1 cellular context compared by ENCODE assay signal in the genomic region with DNA sequence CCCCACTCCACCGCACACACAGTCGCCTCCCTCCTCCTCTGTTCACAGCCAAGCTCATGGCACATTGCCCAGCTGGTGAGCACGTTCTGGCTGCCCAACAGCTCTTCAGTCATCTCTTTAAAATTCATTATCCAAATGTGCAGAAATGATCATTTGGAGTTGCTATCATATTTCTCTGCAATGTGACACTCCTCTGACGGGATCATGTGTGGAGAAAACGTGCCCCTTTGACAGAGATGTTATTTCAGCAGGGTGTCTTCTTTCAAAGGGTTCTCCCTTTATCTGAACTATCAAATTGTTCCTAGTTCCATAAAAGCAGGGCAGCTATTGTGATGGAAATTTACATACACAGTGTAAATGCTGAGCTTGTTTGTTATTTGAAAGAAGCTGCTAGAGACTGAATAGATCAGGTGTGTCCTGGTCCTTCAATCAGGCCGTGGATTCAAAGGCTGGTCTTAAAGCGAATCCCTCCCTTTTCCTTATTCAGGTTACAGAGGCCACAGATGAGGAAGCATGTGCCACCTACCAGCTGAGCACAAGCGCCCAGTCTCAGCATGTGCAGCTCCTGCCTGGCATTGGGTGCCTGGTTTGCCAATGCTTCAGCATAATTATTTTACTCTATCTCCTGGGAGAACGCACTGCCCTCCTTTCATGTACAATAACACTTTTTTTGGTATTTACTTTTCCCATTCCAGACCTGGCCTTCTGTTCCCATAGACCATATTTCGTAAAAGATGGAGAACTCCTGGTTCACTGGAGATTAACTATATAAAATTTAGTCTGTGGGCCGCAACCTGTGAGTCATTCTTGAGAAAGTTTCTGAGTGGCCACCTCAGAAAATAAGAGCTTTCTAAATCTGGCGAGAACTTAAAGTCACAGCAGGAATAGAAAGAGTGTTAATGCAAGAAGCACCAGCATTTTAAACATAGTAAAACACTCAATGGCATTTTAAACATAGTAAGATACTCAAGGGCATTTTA.
TF ChIP-seq lines count a peak whose summit lies in the region.

No MANE protein-coding gene starts in this region.

TF ChIP-seq in SK-N-SH, 30 proteins besides CTCF, POLR2A, EP300 and RAD21 (continued from another document):
- TF ChIP-seq MEF2A (IDR thresholded peaks at IDR 0.05; ENCODE audit: borderline replicate concordance, low read depth) (no peak), FOXJ3 (CRISPR knock-in tag; IDR thresholded peaks at IDR 0.05) (no peak), CHD2 (IDR thresholded peaks at IDR 0.05; ENCODE audit: low read length, partially characterized antibody) (no peak), SIN3A (IDR thresholded peaks at IDR 0.05; ENCODE audit: borderline replicate concordance, low read depth, low read length) (no peak), NFIC (IDR thresholded peaks at IDR 0.05; ENCODE audit: borderline replicate concordance) (peak; percentile 86), FOSL2 (IDR thresholded peaks at IDR 0.05; ENCODE audit: borderline replicate concordance, low read depth) (no peak), RFX5 (IDR thresholded peaks at IDR 0.05; ENCODE audit: low read length) (0 out of 2 replicates have a peak, but pooled peaks have one; percentile 15)
- TF ChIP-seq, protein P1, sequence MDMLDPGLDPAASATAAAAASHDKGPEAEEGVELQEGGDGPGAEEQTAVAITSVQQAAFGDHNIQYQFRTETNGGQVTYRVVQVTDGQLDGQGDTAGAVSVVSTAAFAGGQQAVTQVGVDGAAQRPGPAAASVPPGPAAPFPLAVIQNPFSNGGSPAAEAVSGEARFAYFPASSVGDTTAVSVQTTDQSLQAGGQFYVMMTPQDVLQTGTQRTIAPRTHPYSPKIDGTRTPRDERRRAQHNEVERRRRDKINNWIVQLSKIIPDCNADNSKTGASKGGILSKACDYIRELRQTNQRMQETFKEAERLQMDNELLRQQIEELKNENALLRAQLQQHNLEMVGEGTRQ (IDR thresholded peaks at IDR 0.05; ENCODE audit: borderline replicate concordance, low read depth, low read length) = no peak
- TF ChIP-seq, protein P2, sequence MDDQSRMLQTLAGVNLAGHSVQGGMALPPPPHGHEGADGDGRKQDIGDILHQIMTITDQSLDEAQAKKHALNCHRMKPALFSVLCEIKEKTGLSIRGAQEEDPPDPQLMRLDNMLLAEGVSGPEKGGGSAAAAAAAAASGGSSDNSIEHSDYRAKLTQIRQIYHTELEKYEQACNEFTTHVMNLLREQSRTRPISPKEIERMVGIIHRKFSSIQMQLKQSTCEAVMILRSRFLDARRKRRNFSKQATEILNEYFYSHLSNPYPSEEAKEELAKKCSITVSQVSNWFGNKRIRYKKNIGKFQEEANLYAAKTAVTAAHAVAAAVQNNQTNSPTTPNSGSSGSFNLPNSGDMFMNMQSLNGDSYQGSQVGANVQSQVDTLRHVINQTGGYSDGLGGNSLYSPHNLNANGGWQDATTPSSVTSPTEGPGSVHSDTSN (IDR thresholded peaks at IDR 0.05) = 0 out of 2 replicates have a peak, but pooled peaks have one; percentile 21
